ENCODE assay signal across 16 cellular contexts in the genomic region with DNA sequence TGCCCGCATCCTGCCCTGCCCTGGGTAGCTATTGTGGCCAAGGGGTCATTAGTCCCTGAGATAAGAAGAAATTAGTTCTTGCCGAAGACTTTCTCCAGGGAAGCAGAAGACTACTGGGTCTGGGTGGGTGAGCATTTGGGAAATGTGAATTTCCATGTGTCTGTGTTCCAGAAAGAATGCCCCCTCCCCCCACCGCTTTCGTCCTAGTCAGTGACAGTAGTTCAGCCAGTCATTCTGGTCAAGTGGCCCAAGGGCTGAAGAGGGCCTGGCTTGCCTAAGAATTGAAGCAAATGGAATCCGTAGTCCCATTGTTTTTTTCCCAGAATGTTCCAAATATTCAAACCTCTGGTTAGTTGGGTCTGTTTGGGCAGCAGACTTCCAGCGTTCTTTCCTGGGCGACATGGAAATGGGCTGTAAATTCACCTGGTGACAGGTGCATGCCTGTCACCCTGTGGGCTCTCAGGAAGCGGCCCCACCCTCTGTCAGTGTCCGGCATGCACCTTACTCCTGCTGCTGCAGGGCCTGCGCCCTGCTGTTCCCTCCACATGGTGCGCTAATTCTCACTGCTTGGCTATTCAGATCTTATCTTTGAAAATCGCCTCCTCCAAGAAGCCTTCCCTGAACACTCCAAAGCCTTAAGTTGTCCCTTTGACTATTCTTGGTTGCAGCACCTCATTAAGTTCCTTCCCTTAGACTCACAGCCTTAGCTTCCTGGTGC. TPM values are rescaled to one million over a fixed set of nuclear protein-coding genes. Genes with fewer than 3 reads are reported as not detected.
A peak's percentile ranks its signal among the peaks of the same experiment; 100 is the strongest.
DNase-seq lines count a peak whose midpoint lies in the region; ATAC-seq, FAIRE-seq and TF ChIP-seq lines count a peak whose summit lies in the region.
"Had no signal": no experiment of that assay in that cellular context is flagged by ENCODE, and none has a peak within 500 bp of the region (broad histone marks: within the 10 kb centered on the region; RNA-seq: fewer than 3 reads in every experiment).

No MANE protein-coding gene starts in this region.

- H3K56ac ChIP-seq in mesendoderm (ENCODE audit: low read length) = no peak overlapping the region

- no peak overlapping the region for H3K9ac ChIP-seq in mesendoderm (ENCODE audit: low read length)

- no peak for ATAC-seq in WTC11
- ATAC-seq in HG02884 (IDR thresholded peaks at IDR 0.05; ENCODE audit: unreplicated experiment) = no peak

- no TSS peak for BruUV-seq in Caco-2 (replicated peaks; lab: Mats Ljungman, UMichigan)

- no peaks in the 10 kb centered on the region for H3K9me3 ChIP-seq in Caco-2
- H3K9me3 ChIP-seq in small intestine (ENCODE audit: control insufficient read depth, low read depth) = no peaks in the 10 kb centered on the region
- no peaks in the 10 kb centered on the region for H3K9me3 ChIP-seq in effector memory CD4-positive, alpha-beta T cell (ENCODE audit: control insufficient read depth, low read length)

- DNase-seq in Caco-2 = peak; percentile 51 to 70
- DNase-seq in WTC11 (ENCODE audit: low spot score) = no peak
- peak; percentile 54 for DNase-seq in mesendoderm
- peak; percentile 43 for DNase-seq in small intestine
- DNase-seq in effector memory CD4-positive, alpha-beta T cell = no peak
- DNase-seq in effector CD8-positive, alpha-beta T cell (lab: John Stamatoyannopoulos, UW) = no peak
- DNase-seq: C1 segment of cervical spinal cord, HCEC 1CT, KG1, NCI-H1436, NCI-H2081, NCI-H82, PC-9 had no signal

- H2BK5ac ChIP-seq in mesendoderm (ENCODE audit: low read length) = no peak overlapping the region

- H3K4me1 Mint-ChIP-seq in Caco-2 (ENCODE audit: low read depth, unreplicated experiment) (peaks cover 28% of the 10 kb centered on the region), WTC11 (peaks cover 48% of the 10 kb centered on the region)

- no peak overlapping the region for H2AK5ac ChIP-seq in mesendoderm (ENCODE audit: low read length)

- no peak overlapping the region for H4K8ac ChIP-seq in mesendoderm (ENCODE audit: low read depth, low read length)

- no peak for FAIRE-seq in small intestine (lab: Jason Lieb, UNC)

- no peak overlapping the region for H2BK15ac ChIP-seq in mesendoderm (replicated peaks; ENCODE audit: low read depth)

- no peak overlapping the region for H3K4ac ChIP-seq in mesendoderm (ENCODE audit: low read depth, low read length)

- POLR2A ChIA-PET in Caco-2 (lab: Charles Lee) (no interaction called here), WTC11 (lab: Charles Lee) (no interaction called here)

- H3K27me3 Mint-ChIP-seq in Caco-2 (ENCODE audit: insufficient read depth, unreplicated experiment) (no peaks in the 10 kb centered on the region), WTC11 (ENCODE audit: low read depth) (peaks cover 34% of the 10 kb centered on the region)

- no peaks in the 10 kb centered on the region for H3K9me3 Mint-ChIP-seq in Caco-2 (ENCODE audit: unreplicated experiment)
- peaks cover 2% of the 10 kb centered on the region for H3K9me3 Mint-ChIP-seq in WTC11

- peaks cover 3% of the 10 kb centered on the region for H3K36me3 ChIP-seq in Caco-2 (ENCODE audit: control insufficient read depth, insufficient read depth, low read length)
- H3K36me3 ChIP-seq in mesendoderm (ENCODE audit: control insufficient read depth, insufficient read depth, low read length) = no peaks in the 10 kb centered on the region
- H3K36me3 ChIP-seq in small intestine (ENCODE audit: control insufficient read depth in 2 of 2, insufficient read depth in 2 of 2, low read length in 2 of 2) = no peaks in the 10 kb centered on the region
- no peaks in the 10 kb centered on the region for H3K36me3 ChIP-seq in effector memory CD4-positive, alpha-beta T cell (ENCODE audit: control insufficient read depth, insufficient read depth, low read length)
- H3K36me3 ChIP-seq: SJSA1 had no signal

- TF ChIP-seq CTCF in Caco-2 (IDR thresholded peaks at IDR 0.05; ENCODE audit: insufficient read depth in 1 of 2, low read depth in 1 of 2, low read length in 1 of 2, severe bottlenecking in 1 of 2, unreplicated experiment in 1 of 2) (no peak), WTC11 (IDR thresholded peaks at IDR 0.05) (no peak)

- H3K4me3 ChIP-seq in Caco-2 (ENCODE audit: low read depth, low read length) = no peak overlapping the region
- no peak overlapping the region for H3K4me3 ChIP-seq in mesendoderm (ENCODE audit: low read length)
- no peak overlapping the region for H3K4me3 ChIP-seq in small intestine (ENCODE audit: low read depth in 1 of 2, low read length in 2 of 2)
- no peak overlapping the region for H3K4me3 ChIP-seq in effector memory CD4-positive, alpha-beta T cell (ENCODE audit: insufficient read depth, low read depth, low read length, poor library complexity, severe bottlenecking)
- H3K4me3 ChIP-seq: PC-9, SJSA1 had no signal

- H3K36me3 Mint-ChIP-seq in Caco-2 (ENCODE audit: insufficient read depth, unreplicated experiment) = no peaks in the 10 kb centered on the region
- H3K36me3 Mint-ChIP-seq in WTC11 = no peaks in the 10 kb centered on the region

- no peak overlapping the region for H4K5ac ChIP-seq in mesendoderm (ENCODE audit: low read length)

- H3K18ac ChIP-seq in mesendoderm (ENCODE audit: low read length) = no peak overlapping the region

- no CpG with 5 or more reads among the region's 12 CpGs for WGBS in mesendoderm (ENCODE audit: extremely low coverage, insufficient coverage, low lambda C conversion rate)
- WGBS in small intestine, 3 donors = 54 to 78% (median 67%) methylated on average over 12 of the region's 12 CpGs

- H2BK120ac ChIP-seq in mesendoderm (ENCODE audit: low read depth, low read length) = no peak overlapping the region

- no peaks in the 10 kb centered on the region for H3K27me3 ChIP-seq in Caco-2 (replicated peaks; ENCODE audit: control insufficient read depth, insufficient read depth, low read length)
- H3K27me3 ChIP-seq in mesendoderm (ENCODE audit: insufficient read depth, low read length, poor library complexity) = no peaks in the 10 kb centered on the region
- peaks cover 0 to 12% of the 10 kb centered on the region in 2 donors for H3K27me3 ChIP-seq in small intestine (ENCODE audit: control insufficient read depth in 2 of 2, insufficient read depth in 2 of 2, low read length in 2 of 2)
- peaks cover 4% of the 10 kb centered on the region for H3K27me3 ChIP-seq in effector memory CD4-positive, alpha-beta T cell (replicated peaks; ENCODE audit: control insufficient read depth, insufficient read depth, low read length, poor library complexity, severe bottlenecking)

- H3K27ac Mint-ChIP-seq in Caco-2 (ENCODE audit: unreplicated experiment) (peak overlapping the region; percentile 55), WTC11 (no peak overlapping the region)

- H3K79me2 ChIP-seq in mesendoderm (ENCODE audit: control insufficient read depth, insufficient read depth, low read length) = no peaks in the 10 kb centered on the region

- no peak overlapping the region for H3K27ac ChIP-seq in mesendoderm (ENCODE audit: low read depth, low read length)
- H3K27ac ChIP-seq in small intestine (ENCODE audit: low read depth in 1 of 2, low read length in 1 of 2) = no peak overlapping the region
- H3K27ac ChIP-seq in effector memory CD4-positive, alpha-beta T cell (ENCODE audit: insufficient read depth, low read length, poor library complexity, severe bottlenecking) = no peak overlapping the region
- H3K27ac ChIP-seq: PC-9, SJSA1 had no signal

- H3K79me1 ChIP-seq in mesendoderm (ENCODE audit: low read length) = peaks cover 2% of the 10 kb centered on the region

- H3K4me1 ChIP-seq in Caco-2 = peaks cover 30% of the 10 kb centered on the region
- H3K4me1 ChIP-seq in mesendoderm (ENCODE audit: control insufficient read depth, low read depth, low read length) = peaks cover 3% of the 10 kb centered on the region
- no peaks in the 10 kb centered on the region for H3K4me1 ChIP-seq in small intestine (ENCODE audit: control insufficient read depth in 2 of 2, insufficient read depth in 1 of 2, low read depth in 1 of 2, low read length in 1 of 2)
- no peaks in the 10 kb centered on the region for H3K4me1 ChIP-seq in effector memory CD4-positive, alpha-beta T cell (ENCODE audit: control insufficient read depth, insufficient read depth, low read length, poor library complexity, severe bottlenecking)

- peak overlapping the region; percentile 71 for H3K4me3 Mint-ChIP-seq in Caco-2 (ENCODE audit: unreplicated experiment)
- H3K4me3 Mint-ChIP-seq in WTC11 = no peak overlapping the region

- no peak overlapping the region for H3K4me2 ChIP-seq in mesendoderm (ENCODE audit: low read length)
- H3K4me2 ChIP-seq: PC-9 had no signal

- H3K23ac ChIP-seq in mesendoderm (ENCODE audit: low read length) = no peak overlapping the region

- intact Hi-C loops in Caco-2 (cut with micrococcal nuclease; ENCODE audit: unreplicated experiment) = no loop called here

- CTCF ChIA-PET in Caco-2 (lab: Charles Lee) (no interaction called here), WTC11 (lab: Charles Lee) (interaction anchor here (1.4 kb wide), 1 partner anchor 71 kb away, joined by 3 read pairs; no protein-coding TSS in a partner anchor)

TF ChIP-seq in WTC11, 78 proteins besides CTCF, POLR2A, EP300 and RAD21:
- TF ChIP-seq ZNF423 (CRISPR knock-in tag; IDR thresholded peaks at IDR 0.05) = peak; percentile 61; the same call in 1 of the 2 replicates
- TF ChIP-seq, protein P1, sequence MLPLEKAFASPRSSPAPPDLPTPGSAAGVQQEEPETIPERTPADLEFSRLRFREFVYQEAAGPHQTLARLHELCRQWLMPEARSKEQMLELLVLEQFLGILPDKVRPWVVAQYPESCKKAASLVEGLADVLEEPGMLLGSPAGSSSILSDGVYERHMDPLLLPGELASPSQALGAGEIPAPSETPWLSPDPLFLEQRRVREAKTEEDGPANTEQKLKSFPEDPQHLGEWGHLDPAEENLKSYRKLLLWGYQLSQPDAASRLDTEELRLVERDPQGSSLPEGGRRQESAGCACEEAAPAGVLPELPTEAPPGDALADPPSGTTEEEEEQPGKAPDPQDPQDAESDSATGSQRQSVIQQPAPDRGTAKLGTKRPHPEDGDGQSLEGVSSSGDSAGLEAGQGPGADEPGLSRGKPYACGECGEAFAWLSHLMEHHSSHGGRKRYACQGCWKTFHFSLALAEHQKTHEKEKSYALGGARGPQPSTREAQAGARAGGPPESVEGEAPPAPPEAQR (CRISPR knock-in tag; IDR thresholded peaks at IDR 0.05) = no peak

RNA-seq across cellular contexts. Expression of a gene that starts 1.4 kb away (rescaled TPM):
- 15.4 and 21.1 TPM in 2 replicates for total RNA-seq in Caco-2 (2022)
- total RNA-seq in WTC11 (2021) = 6.3 to 11.3 TPM (median 10.2 TPM) in 3 replicates
- 3.1 TPM for polyA plus RNA-seq in mesendoderm (2013, experiment 1 of 2)
- polyA plus RNA-seq in mesendoderm (2013, experiment 2 of 2) = 3.4 TPM
- polyA plus RNA-seq in small intestine = 10 to 100 TPM; 15.9 to 36.7 (median 19.9) TPM
- total RNA-seq: NCI-H460, PC-9, SJSA1 had no signal

Comparison
In these comparisons a context has a peak if more than half of its experiments do, and no peak if none do; other contexts are left out.
1. DNase-seq: peak in Caco-2 (2 of 2), mesendoderm (single experiment) and small intestine (single experiment); none in WTC11 (single experiment), effector memory CD4-positive, alpha-beta T cell (0 of 3) and effector CD8-positive, alpha-beta T cell (single experiment).